In the genomic region with DNA sequence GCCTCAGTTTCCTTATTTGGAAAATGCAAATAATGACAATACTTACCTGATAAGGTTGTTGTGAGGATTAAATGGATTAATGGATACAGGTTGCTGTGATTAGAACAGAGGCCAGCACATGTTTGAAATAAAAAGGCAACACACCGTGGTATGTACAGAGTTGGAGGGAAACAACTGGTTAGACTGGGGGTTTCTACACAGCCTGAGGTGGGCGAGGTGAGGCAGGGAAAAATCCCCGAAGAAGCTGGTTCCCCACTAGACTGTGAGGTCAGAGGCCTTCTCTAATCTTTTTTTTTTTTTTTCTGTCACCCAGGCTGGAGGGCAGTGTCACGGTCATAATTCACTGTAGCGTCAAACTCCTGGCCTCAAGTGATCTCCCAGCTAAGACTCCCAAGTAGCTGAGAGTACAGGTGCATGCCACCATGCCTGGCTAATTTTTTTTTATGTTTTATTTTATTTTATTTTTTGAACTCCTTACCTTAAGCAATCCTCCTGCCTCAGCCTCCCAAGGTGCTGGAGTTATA, we compare ENCODE assay signal across 11 cellular contexts. TPM values are rescaled to one million over a fixed set of nuclear protein-coding genes. Genes with fewer than 3 reads are reported as not detected.
DNase-seq lines count a peak whose midpoint lies in the region; TF ChIP-seq lines count a peak whose summit lies in the region.
"Had no signal": no experiment of that assay in that cellular context is flagged by ENCODE, and none has a peak within 500 bp of the region (broad histone marks: within the 10 kb centered on the region; RNA-seq: fewer than 3 reads in every experiment).

No MANE protein-coding gene starts in this region.

- H4K20me1 ChIP-seq in Loucy (ENCODE audit: insufficient read depth, low read length, poor library complexity, severe bottlenecking) (peaks cover 32% of the 10 kb centered on the region), osteoblast (ENCODE audit: insufficient read depth, low read length) (peaks cover 26% of the 10 kb centered on the region)

- H3K4me1 Mint-ChIP-seq in T-helper 2 cell treated with Interferon-gamma antibody and Interleukin-4, amounts not matched to agents 5 μg/mL and 100 μg/mL, for 36 hours (ENCODE audit: low read depth), result peaks cover 29% of the 10 kb centered on the region
- H3K4me1 Mint-ChIP-seq in activated naive CD8-positive, alpha-beta T cell (ENCODE audit: low read depth), result peaks cover 36% of the 10 kb centered on the region

- H3K9me3 ChIP-seq in Loucy (ENCODE audit: insufficient read depth, low read depth, low read length) (no peaks in the 10 kb centered on the region), osteoblast (ENCODE audit: low read depth, low read length) (no peaks in the 10 kb centered on the region), esophagus squamous epithelium (no peaks in the 10 kb centered on the region)

- peak overlapping the region; percentile 95 for H3K4me3 ChIP-seq in Loucy (ENCODE audit: low read length, poor library complexity, severe bottlenecking)
- no peak overlapping the region for H3K4me3 ChIP-seq in osteoblast (ENCODE audit: insufficient read depth, low read length)
- no peak overlapping the region for H3K4me3 ChIP-seq in esophagus squamous epithelium

- H3K36me3 Mint-ChIP-seq in T-helper 2 cell treated with Interferon-gamma antibody and Interleukin-4, amounts not matched to agents 5 μg/mL and 100 μg/mL, for 36 hours (ENCODE audit: low read depth), result peaks cover 9% of the 10 kb centered on the region
- peaks cover 6% of the 10 kb centered on the region for H3K36me3 Mint-ChIP-seq in activated naive CD8-positive, alpha-beta T cell

- TF ChIP-seq CTCF in Loucy (conservative IDR thresholded peaks at IDR 0.05; ENCODE audit: low read length), result no peak
- TF ChIP-seq CTCF in osteoblast (IDR thresholded peaks at IDR 0.05; ENCODE audit: extremely low read depth, low read depth, low read length), result no peak
- TF ChIP-seq CTCF in esophagus squamous epithelium (IDR thresholded peaks at IDR 0.05), result no peak

- no peaks in the 10 kb centered on the region for H3F3A ChIP-seq in Loucy (ENCODE audit: low read depth)

- 78 to 80% methylated on average over 5 of the region's 5 CpGs for WGBS in esophagus squamous epithelium, 2 donors

- H3K9me3 Mint-ChIP-seq in T-helper 2 cell treated with Interferon-gamma antibody and Interleukin-4, amounts not matched to agents 5 μg/mL and 100 μg/mL, for 36 hours, result no peaks in the 10 kb centered on the region
- H3K9me3 Mint-ChIP-seq in activated naive CD8-positive, alpha-beta T cell (ENCODE audit: low read depth), result no peaks in the 10 kb centered on the region

- peak overlapping the region; percentile 94 for H3K4me3 Mint-ChIP-seq in T-helper 2 cell treated with Interferon-gamma antibody and Interleukin-4, amounts not matched to agents 5 μg/mL and 100 μg/mL, for 36 hours
- H3K4me3 Mint-ChIP-seq in activated naive CD8-positive, alpha-beta T cell, result peak overlapping the region; percentile 90

- H3K27me3 ChIP-seq in Loucy (ENCODE audit: insufficient read depth, low read length, poor library complexity, severe bottlenecking) (no peaks in the 10 kb centered on the region), osteoblast (ENCODE audit: insufficient read depth, low read length) (no peaks in the 10 kb centered on the region), esophagus squamous epithelium (no peaks in the 10 kb centered on the region)

- H3K36me3 ChIP-seq in Loucy (ENCODE audit: insufficient read depth, low read length), result no peaks in the 10 kb centered on the region
- peaks cover 17% of the 10 kb centered on the region for H3K36me3 ChIP-seq in osteoblast (ENCODE audit: insufficient read depth, low read length)
- H3K36me3 ChIP-seq in esophagus squamous epithelium, result peaks cover 0 to 10% (median 0%) of the 10 kb centered on the region in 3 donors

- intact Hi-C loops in esophagus squamous epithelium (cut with DNase I), result no loop called here

- peaks cover 31% of the 10 kb centered on the region for H3K4me1 ChIP-seq in Loucy (ENCODE audit: insufficient read depth, low read length, poor library complexity, severe bottlenecking)
- H3K4me1 ChIP-seq in osteoblast (ENCODE audit: insufficient read depth, low read length), result peaks cover 16% of the 10 kb centered on the region
- H3K4me1 ChIP-seq in esophagus squamous epithelium, result peaks cover 8 to 41% (median 20%) of the 10 kb centered on the region in 3 donors

- TF ChIP-seq POLR2A in esophagus squamous epithelium (IDR thresholded peaks at IDR 0.05), result no peak

- H3K27ac ChIP-seq in osteoblast (ENCODE audit: low read depth, low read length) (no peak overlapping the region), esophagus squamous epithelium (no peak overlapping the region)

- H2AFZ ChIP-seq in Loucy (ENCODE audit: low read length), result no peak overlapping the region
- H2AFZ ChIP-seq in osteoblast (ENCODE audit: low read length), result no peak overlapping the region

- no peak overlapping the region for H3K27ac Mint-ChIP-seq in T-helper 2 cell treated with Interferon-gamma antibody and Interleukin-4, amounts not matched to agents 5 μg/mL and 100 μg/mL, for 36 hours
- no peak overlapping the region for H3K27ac Mint-ChIP-seq in activated naive CD8-positive, alpha-beta T cell

- H3K27me3 Mint-ChIP-seq in T-helper 2 cell treated with Interferon-gamma antibody and Interleukin-4, amounts not matched to agents 5 μg/mL and 100 μg/mL, for 36 hours (ENCODE audit: low read depth), result no peaks in the 10 kb centered on the region
- no peaks in the 10 kb centered on the region for H3K27me3 Mint-ChIP-seq in activated naive CD8-positive, alpha-beta T cell

- no peak for DNase-seq in T-helper 2 cell treated with Interferon-gamma antibody and Interleukin-4, amounts not matched to agents 5 μg/mL and 100 μg/mL, for 36 hours (ENCODE audit: low spot score)
- DNase-seq in T-helper 2 cell (no peak), osteoblast (ENCODE audit: insufficient read length, low spot score, missing footprints) (no peak), esophagus squamous epithelium (lab: John Stamatoyannopoulos, UW) (no peak), NCI-H1694 treated with DMSO at 0.1 percent for 48 hours (lab: John Stamatoyannopoulos, UW) (no peak), NCI-H1417 treated with DMSO at 0.1 percent for 48 hours (lab: John Stamatoyannopoulos, UW) (no peak)
- DNase-seq: effector memory CD4-positive, alpha-beta T cell; kidney; NCI-H1436 had no signal

- H3K9ac ChIP-seq in Loucy (ENCODE audit: low read depth, low read length, poor library complexity, severe bottlenecking), result no peak overlapping the region

- H3K9me2 ChIP-seq in Loucy (replicated peaks; ENCODE audit: low read depth, low read length), result no peaks in the 10 kb centered on the region

- peaks cover 40% of the 10 kb centered on the region for H3K79me2 ChIP-seq in Loucy (ENCODE audit: insufficient read depth, low read length)
- peaks cover 34% of the 10 kb centered on the region for H3K79me2 ChIP-seq in osteoblast (ENCODE audit: insufficient read depth, low read length)

- peak overlapping the region; percentile 79 for H3K4me2 ChIP-seq in Loucy (ENCODE audit: low read depth, low read length, poor library complexity, severe bottlenecking)
- H3K4me2 ChIP-seq in osteoblast (ENCODE audit: insufficient read depth, low read length), result peak overlapping the region; percentile 98

RNA-seq across cellular contexts. Expression of a gene that starts 1.2 kb away (rescaled TPM):
- 9.0 and 10.6 TPM in 2 replicates for total RNA-seq in osteoblast
- 10 to 100 TPM in 2 of 4 donors, 1 to 10 TPM in 2; 3.6 to 14.5 (median 9.9) TPM for total RNA-seq in esophagus squamous epithelium
